8 cellular contexts compared by ENCODE assay signal in the genomic region with DNA sequence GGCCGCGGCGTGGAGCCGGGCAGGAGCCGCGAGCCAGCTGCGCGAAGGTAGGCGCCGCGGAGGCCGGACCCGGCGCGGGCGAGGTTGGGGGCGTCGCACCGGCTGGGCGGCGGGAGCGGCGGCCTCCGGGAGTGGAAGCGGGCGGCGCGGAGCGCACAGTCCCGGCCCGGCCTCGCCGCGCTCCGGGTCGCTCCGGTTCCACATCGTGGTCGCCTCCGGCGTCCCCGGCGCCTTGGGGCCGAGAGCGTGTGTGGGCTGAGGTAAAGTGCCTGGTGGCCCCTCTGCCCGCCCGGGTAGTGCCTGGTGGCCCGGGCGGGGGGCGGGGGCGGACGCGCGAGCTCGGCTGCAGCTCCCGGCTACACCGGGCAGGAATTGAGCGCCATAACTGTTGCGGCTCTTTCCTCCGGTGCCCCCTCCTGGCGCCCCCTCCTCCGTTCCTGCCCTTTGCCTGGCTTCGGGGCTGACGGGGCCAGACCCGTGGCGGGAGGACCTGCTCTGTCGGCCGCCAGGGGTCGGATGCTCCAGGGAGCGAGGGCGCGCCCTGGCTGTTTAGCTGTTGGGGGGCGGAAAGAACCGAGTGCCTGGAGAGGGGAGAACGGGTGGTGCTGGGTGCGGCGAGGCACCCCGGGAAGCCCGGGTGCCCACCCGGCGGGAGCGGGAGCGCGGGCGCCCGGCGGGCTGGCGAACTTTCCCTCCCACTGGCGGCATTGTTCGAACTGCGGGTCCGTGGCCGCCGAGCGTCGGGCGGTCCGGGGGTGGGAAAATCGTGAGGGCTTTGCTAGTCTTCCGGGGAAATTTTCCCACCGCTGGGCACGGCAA. TPM values are rescaled to one million over a fixed set of nuclear protein-coding genes. Genes with fewer than 3 reads are reported as not detected.
DNase-seq lines count a peak whose midpoint lies in the region; ATAC-seq, FAIRE-seq and TF ChIP-seq lines count a peak whose summit lies in the region.

No MANE protein-coding gene starts in this region.

- no peak overlapping the region for H3K56ac ChIP-seq in H9 (ENCODE audit: insufficient read length, low read depth, low read length)

- H3K4me2 ChIP-seq in H9 (ENCODE audit: insufficient read depth, insufficient read length, low read length) = peak overlapping the region; percentile 97

- H3K27me3 ChIP-seq in H9 (ENCODE audit: insufficient read depth, low read length) (no peaks in the 10 kb centered on the region), neutrophil (peaks cover 51% of the 10 kb centered on the region)

- H3K27ac ChIP-seq in H9 (ENCODE audit: insufficient read length, low read depth, low read length) (no peak overlapping the region), neutrophil (no peak overlapping the region)

- H2BK5ac ChIP-seq in H9 (ENCODE audit: insufficient read length, low read length) = no peak overlapping the region

- H3K9ac ChIP-seq in H9 (ENCODE audit: extremely low read depth, insufficient read length, low read length) = peak overlapping the region; percentile 71

- H3K27me3 Mint-ChIP-seq in H9 (ENCODE audit: low read depth) = peaks cover 4% of the 10 kb centered on the region; the same call in 1 of the 2 replicates
- peaks cover 24% of the 10 kb centered on the region for H3K27me3 Mint-ChIP-seq in activated T-cell treated with anti-CD3 and anti-CD28 coated beads, Interleukin-2, amount 50 U/mL, for 4 hours (ENCODE audit: low read depth)

- H3K27ac Mint-ChIP-seq in H9 = peak overlapping the region in 1 of 3 experiments; percentile 30; a peak in 1 of 7 replicates

- no peak overlapping the region for H2AFZ ChIP-seq in H9 (ENCODE audit: low read length)

- H2BK15ac ChIP-seq in H9 (ENCODE audit: low read depth, low read length) = no peak overlapping the region

- H2AK5ac ChIP-seq in H9 (ENCODE audit: insufficient read length, low read length) = no peak overlapping the region

- H4K91ac ChIP-seq in H9 (ENCODE audit: insufficient read length, low read depth, low read length) = no peak overlapping the region

- H3T11ph ChIP-seq in H9 (ENCODE audit: low read length) = no peak overlapping the region

- H3K9me3 ChIP-seq in H9 (ENCODE audit: control insufficient read depth, low read depth, low read length) (peaks cover 14% of the 10 kb centered on the region), neutrophil (no peaks in the 10 kb centered on the region)

- no peaks in the 10 kb centered on the region for H3K36me3 ChIP-seq in neutrophil

- no peak overlapping the region for H2BK12ac ChIP-seq in H9 (ENCODE audit: insufficient read length, low read depth, low read length)

- no peak overlapping the region for H2BK20ac ChIP-seq in H9 (ENCODE audit: low read depth, low read length, poor library complexity, severe bottlenecking)

- peaks cover 3% of the 10 kb centered on the region for H3K79me1 ChIP-seq in H9 (ENCODE audit: insufficient read depth, low read depth, low read length, poor library complexity, severe bottlenecking)

- ATAC-seq in activated T-cell treated with anti-CD3 and anti-CD28 coated beads, Interleukin-2, amount 50 U/mL, for 4 hours = peak; percentile 60 to 65
- ATAC-seq in GM18519 (IDR thresholded peaks at IDR 0.05; ENCODE audit: low FRiP score, unreplicated experiment) = no peak

- peaks cover 9% of the 10 kb centered on the region; the same call in 1 of the 2 replicates for H3K79me2 ChIP-seq in H9 (ENCODE audit: insufficient read depth, low read length)

- no peak overlapping the region for H4K5ac ChIP-seq in H9 (ENCODE audit: insufficient read length, low read depth, low read length)

- no peaks in the 10 kb centered on the region for H4K20me1 ChIP-seq in H9 (ENCODE audit: control insufficient read depth, insufficient read depth, insufficient read length)

- H3K4me3 Mint-ChIP-seq in H9 = peak overlapping the region; percentile 87 to 92
- H3K4me3 Mint-ChIP-seq in activated T-cell treated with anti-CD3 and anti-CD28 coated beads, Interleukin-2, amount 50 U/mL, for 4 hours = peak overlapping the region; percentile 76

- no CpG with 5 or more reads among the region's 102 CpGs for WGBS in H9 (ENCODE audit: extremely low coverage, insufficient read length, low lambda C conversion rate)

- DNase-seq in D341Med (ENCODE audit: low spot score) = peak; percentile 77
- DNase-seq in H9 = peak; percentile 49
- peak; percentile 9 for DNase-seq in NCI-H510A treated with DMSO at 0.1 percent for 48 hours (lab: John Stamatoyannopoulos, UW)
- DNase-seq in activated T-cell treated with anti-CD3 and anti-CD28 coated beads, Interleukin-2, amount 50 U/mL, for 4 hours = peak; percentile 8
- peak; percentile 40 to 60 for DNase-seq in frontal cortex (ENCODE audit: low spot score in 2 of 2)
- DNase-seq in mucosa of gallbladder (ENCODE audit: low spot score) = no peak

- peaks cover 62 to 69% of the 10 kb centered on the region in 2 experiments for H3K9me3 Mint-ChIP-seq in H9
- no peaks in the 10 kb centered on the region for H3K9me3 Mint-ChIP-seq in activated T-cell treated with anti-CD3 and anti-CD28 coated beads, Interleukin-2, amount 50 U/mL, for 4 hours

- TF ChIP-seq CTCF in H9 (conservative IDR thresholded peaks at IDR 0.05) = peak; percentile 63
- no peak for TF ChIP-seq CTCF in neutrophil (IDR thresholded peaks at IDR 0.05)

- FAIRE-seq in frontal cortex (lab: Jason Lieb, UNC) = no peak

- H3K18ac ChIP-seq in H9 (ENCODE audit: insufficient read length, low read depth, low read length) = no peak overlapping the region

- peak overlapping the region; percentile 45 to 61 for H3K4me3 ChIP-seq in neutrophil (ENCODE audit: low read depth in 1 of 2, low read length in 1 of 2)

- H2BK120ac ChIP-seq in H9 (ENCODE audit: low read depth, low read length, poor library complexity, severe bottlenecking) = peak overlapping the region; percentile 44

- H3K23ac ChIP-seq in H9 (ENCODE audit: insufficient read length, low read depth, low read length) = no peak overlapping the region

- H3K36me3 Mint-ChIP-seq in H9 (ENCODE audit: insufficient read depth in 1 of 3, low read depth in 3 of 3) = peaks cover 0 to 6% (median 5%) of the 10 kb centered on the region in 3 experiments; a peak in 2 of 7 replicates
- no peaks in the 10 kb centered on the region for H3K36me3 Mint-ChIP-seq in activated T-cell treated with anti-CD3 and anti-CD28 coated beads, Interleukin-2, amount 50 U/mL, for 4 hours (ENCODE audit: insufficient read depth)

- H4K8ac ChIP-seq in H9 (replicated peaks; ENCODE audit: insufficient read length, low read depth, low read length) = no peak overlapping the region

- no peak overlapping the region; the same call in 1 of the 2 replicates for H3K14ac ChIP-seq in H9 (ENCODE audit: insufficient read depth, low read length)

- H3K4me1 ChIP-seq in H9 (ENCODE audit: insufficient read depth, low read length) (peaks cover 2% of the 10 kb centered on the region; the same call in 1 of the 2 replicates), neutrophil (ENCODE audit: control insufficient read depth in 1 of 2, insufficient read depth in 1 of 2, low read depth in 1 of 2, low read length in 1 of 2) (peaks cover 9 to 11% of the 10 kb centered on the region in 2 experiments)

- peaks cover 8% of the 10 kb centered on the region for H3K23me2 ChIP-seq in H9 (ENCODE audit: insufficient read length, low read depth, low read length, poor library complexity, severe bottlenecking)

- peaks cover 9 to 21% of the 10 kb centered on the region in 2 experiments for H3K4me1 Mint-ChIP-seq in H9
- H3K4me1 Mint-ChIP-seq in activated T-cell treated with anti-CD3 and anti-CD28 coated beads, Interleukin-2, amount 50 U/mL, for 4 hours (ENCODE audit: low read depth) = peaks cover 9% of the 10 kb centered on the region

- H3K4ac ChIP-seq in H9 (ENCODE audit: low read depth, low read length) = no peak overlapping the region

RNA-seq across cellular contexts. Expression of a gene that starts 0.7 kb away (rescaled TPM):
- total RNA-seq in H9 (2021) = 19.6 and 20.2 TPM in 2 replicates
- total RNA-seq in activated T-cell treated with anti-CD3 and anti-CD28 coated beads, Interleukin-2, amount 50 U/mL, for 4 hours = 1 to 10 TPM; 1.0 to 2.3 (median 1.2) TPM
- 10.2 TPM for total RNA-seq in frontal cortex
- total RNA-seq in mucosa of gallbladder = 8.4 TPM
